Comparison of ENCODE assay signal across 1 cellular context in genomic region chr17:41835214-41835799, GRCh38.
TF ChIP-seq lines count a peak whose summit lies in the region.

No MANE protein-coding gene starts in this region.

TF ChIP-seq in endothelial cell of umbilical vein, 7 proteins besides CTCF, POLR2A, EP300 and RAD21 (continued from another document):
- TF ChIP-seq EZH2 (IDR thresholded peaks at IDR 0.05; ENCODE audit: borderline replicate concordance, low read depth, low read length, severe bottlenecking) (no peak), GATA2 (IDR thresholded peaks at IDR 0.05; ENCODE audit: insufficient read depth, insufficient read length, low read depth, low read length) (no peak), FOS (IDR thresholded peaks at IDR 0.05; ENCODE audit: borderline replicate concordance, insufficient read depth, low read length) (no peak), MAX (IDR thresholded peaks at IDR 0.05; ENCODE audit: insufficient read depth, insufficient read length) (no peak)
